Comparison of ENCODE assay signal across 1 cellular context in genomic region chr19:3050016-3050415, GRCh38.
TF ChIP-seq lines count a peak whose summit lies in the region.

No MANE protein-coding gene starts in this region.

TF ChIP-seq in HEK293, 187 proteins besides CTCF, POLR2A, EP300 and RAD21:
- TF ChIP-seq ZNF146 (tag by site-specific recombination; IDR thresholded peaks at IDR 0.05) (peak; percentile 96), ZNF580 (tag by site-specific recombination; IDR thresholded peaks at IDR 0.05) (peak; percentile 45; the same call in 1 of the 2 replicates)
